ENCODE assay signal across 1 cellular context in the genomic region with DNA sequence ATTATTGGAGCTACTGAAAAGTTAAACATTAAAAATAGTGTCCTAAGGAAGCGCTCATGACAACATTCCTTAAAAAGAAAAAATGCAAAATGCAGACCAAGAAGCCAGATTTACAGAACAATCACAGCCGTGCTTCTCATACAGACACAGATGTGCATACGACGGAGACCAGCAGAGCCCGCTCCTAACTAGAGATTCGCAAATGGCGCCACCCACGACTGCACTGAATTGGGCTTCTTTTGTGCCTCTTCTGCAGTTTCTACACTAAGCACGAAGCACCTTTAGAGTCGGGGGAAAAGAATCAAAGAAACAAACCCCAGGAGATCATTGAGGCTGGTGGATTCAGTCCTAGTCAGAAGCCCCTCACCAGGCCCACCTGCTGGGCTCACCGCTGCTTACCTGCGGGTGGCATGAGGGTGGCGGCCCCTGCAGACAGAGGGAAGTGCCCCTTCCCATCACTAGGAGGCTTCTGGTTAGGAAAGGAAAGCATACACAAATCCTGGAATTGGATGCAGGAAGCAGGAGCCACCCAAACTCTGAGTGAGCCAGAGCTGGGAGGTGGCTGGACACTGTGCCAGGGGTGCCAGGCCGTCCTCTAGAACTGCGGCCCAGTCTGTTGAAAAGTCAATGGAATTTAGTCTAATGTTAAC.
TF ChIP-seq lines count a peak whose summit lies in the region.

No MANE protein-coding gene starts in this region.

TF ChIP-seq in HepG2, 621 proteins besides CTCF, POLR2A, EP300 and RAD21:
- TF ChIP-seq, protein P1, sequence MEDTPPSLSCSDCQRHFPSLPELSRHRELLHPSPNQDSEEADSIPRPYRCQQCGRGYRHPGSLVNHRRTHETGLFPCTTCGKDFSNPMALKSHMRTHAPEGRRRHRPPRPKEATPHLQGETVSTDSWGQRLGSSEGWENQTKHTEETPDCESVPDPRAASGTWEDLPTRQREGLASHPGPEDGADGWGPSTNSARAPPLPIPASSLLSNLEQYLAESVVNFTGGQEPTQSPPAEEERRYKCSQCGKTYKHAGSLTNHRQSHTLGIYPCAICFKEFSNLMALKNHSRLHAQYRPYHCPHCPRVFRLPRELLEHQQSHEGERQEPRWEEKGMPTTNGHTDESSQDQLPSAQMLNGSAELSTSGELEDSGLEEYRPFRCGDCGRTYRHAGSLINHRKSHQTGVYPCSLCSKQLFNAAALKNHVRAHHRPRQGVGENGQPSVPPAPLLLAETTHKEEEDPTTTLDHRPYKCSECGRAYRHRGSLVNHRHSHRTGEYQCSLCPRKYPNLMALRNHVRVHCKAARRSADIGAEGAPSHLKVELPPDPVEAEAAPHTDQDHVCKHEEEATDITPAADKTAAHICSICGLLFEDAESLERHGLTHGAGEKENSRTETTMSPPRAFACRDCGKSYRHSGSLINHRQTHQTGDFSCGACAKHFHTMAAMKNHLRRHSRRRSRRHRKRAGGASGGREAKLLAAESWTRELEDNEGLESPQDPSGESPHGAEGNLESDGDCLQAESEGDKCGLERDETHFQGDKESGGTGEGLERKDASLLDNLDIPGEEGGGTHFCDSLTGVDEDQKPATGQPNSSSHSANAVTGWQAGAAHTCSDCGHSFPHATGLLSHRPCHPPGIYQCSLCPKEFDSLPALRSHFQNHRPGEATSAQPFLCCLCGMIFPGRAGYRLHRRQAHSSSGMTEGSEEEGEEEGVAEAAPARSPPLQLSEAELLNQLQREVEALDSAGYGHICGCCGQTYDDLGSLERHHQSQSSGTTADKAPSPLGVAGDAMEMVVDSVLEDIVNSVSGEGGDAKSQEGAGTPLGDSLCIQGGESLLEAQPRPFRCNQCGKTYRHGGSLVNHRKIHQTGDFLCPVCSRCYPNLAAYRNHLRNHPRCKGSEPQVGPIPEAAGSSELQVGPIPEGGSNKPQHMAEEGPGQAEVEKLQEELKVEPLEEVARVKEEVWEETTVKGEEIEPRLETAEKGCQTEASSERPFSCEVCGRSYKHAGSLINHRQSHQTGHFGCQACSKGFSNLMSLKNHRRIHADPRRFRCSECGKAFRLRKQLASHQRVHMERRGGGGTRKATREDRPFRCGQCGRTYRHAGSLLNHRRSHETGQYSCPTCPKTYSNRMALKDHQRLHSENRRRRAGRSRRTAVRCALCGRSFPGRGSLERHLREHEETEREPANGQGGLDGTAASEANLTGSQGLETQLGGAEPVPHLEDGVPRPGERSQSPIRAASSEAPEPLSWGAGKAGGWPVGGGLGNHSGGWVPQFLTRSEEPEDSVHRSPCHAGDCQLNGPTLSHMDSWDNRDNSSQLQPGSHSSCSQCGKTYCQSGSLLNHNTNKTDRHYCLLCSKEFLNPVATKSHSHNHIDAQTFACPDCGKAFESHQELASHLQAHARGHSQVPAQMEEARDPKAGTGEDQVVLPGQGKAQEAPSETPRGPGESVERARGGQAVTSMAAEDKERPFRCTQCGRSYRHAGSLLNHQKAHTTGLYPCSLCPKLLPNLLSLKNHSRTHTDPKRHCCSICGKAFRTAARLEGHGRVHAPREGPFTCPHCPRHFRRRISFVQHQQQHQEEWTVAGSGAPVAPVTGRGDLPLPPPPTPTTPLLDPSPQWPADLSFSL (CRISPR knock-in tag; IDR thresholded peaks at IDR 0.05), result no peak
- TF ChIP-seq KLF12 (CRISPR knock-in tag; IDR thresholded peaks at IDR 0.05; ENCODE audit: borderline replicate concordance) (peak; percentile 53; the same call in 1 of the 2 replicates), ZNF703 (CRISPR knock-in tag; IDR thresholded peaks at IDR 0.05; ENCODE audit: borderline replicate concordance) (no peak), SOX5 (CRISPR knock-in tag; IDR thresholded peaks at IDR 0.05; ENCODE audit: borderline replicate concordance) (no peak)
